Comparison of ENCODE assay signal across 9 cellular contexts in the genomic region with DNA sequence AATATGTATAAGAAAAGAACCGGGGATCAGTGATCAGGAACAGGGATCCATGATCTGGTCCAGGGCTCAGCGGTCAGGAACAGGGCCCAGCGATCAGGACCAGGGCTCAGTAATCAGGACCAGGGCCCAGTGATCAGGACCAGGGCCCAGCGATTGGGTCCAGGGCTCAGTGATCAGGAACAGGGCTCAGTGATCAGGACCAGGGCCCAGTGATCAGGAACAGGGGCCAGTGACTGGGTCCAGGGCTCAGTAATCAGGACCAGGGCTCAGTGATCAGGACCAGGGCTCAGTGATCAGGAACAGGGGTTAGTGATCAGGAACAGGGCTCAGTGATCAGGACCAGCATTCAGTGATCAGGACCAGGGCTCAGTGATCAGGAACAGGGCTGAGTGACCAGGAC. TPM values are rescaled to one million over a fixed set of nuclear protein-coding genes. Genes with fewer than 3 reads are reported as not detected.
DNase-seq lines count a peak whose midpoint lies in the region; ATAC-seq, FAIRE-seq and TF ChIP-seq lines count a peak whose summit lies in the region.
"Had no signal": no experiment of that assay in that cellular context is flagged by ENCODE, and none has a peak within 500 bp of the region (broad histone marks: within the 10 kb centered on the region; RNA-seq: fewer than 3 reads in every experiment).

No MANE protein-coding gene starts in this region.

- no peak for FAIRE-seq in kidney (lab: Jason Lieb, UNC)

- H3K4me1 Mint-ChIP-seq in activated naive CD8-positive, alpha-beta T cell treated with anti-CD3 and anti-CD28 coated beads, Interleukin-2, amount 10 ng/mL, durations not matched to agents 7 days and 5 days = peaks cover 2% of the 10 kb centered on the region
- H3K4me1 Mint-ChIP-seq in stimulated activated naive CD8-positive, alpha-beta T cell treated with anti-CD3 and anti-CD28 coated beads, Interleukin-15, amount 100 ng/mL, for 72 hours = peaks cover 6% of the 10 kb centered on the region

- ATAC-seq in Right ventricle myocardium superior (ENCODE audit: poor library complexity) = peak; percentile 41
- ATAC-seq in activated naive CD8-positive, alpha-beta T cell treated with anti-CD3 and anti-CD28 coated beads, Interleukin-2, amount 10 ng/mL, durations not matched to agents 7 days and 5 days (ENCODE audit: low read depth) = no peak
- ATAC-seq in aorta (ENCODE audit: low FRiP score) = peak; percentile 85
- no peak for ATAC-seq in GM21447 (IDR thresholded peaks at IDR 0.05; ENCODE audit: unreplicated experiment)
- no peak for ATAC-seq in stimulated activated naive CD8-positive, alpha-beta T cell treated with anti-CD3 and anti-CD28 coated beads, Interleukin-15, amount 100 ng/mL, for 72 hours
- ATAC-seq in GM18517 (IDR thresholded peaks at IDR 0.05; ENCODE audit: unreplicated experiment) = no peak

- H3K27ac ChIP-seq in right atrium auricular region = no peak overlapping the region
- H3K27ac ChIP-seq in kidney (ENCODE audit: low read depth in 2 of 2, low read length in 2 of 2) = no peak overlapping the region
- H3K27ac ChIP-seq in aorta (ENCODE audit: low read depth in 1 of 2, low read length in 2 of 2) = no peak overlapping the region

- no peak overlapping the region for H3K4me3 Mint-ChIP-seq in activated naive CD8-positive, alpha-beta T cell treated with anti-CD3 and anti-CD28 coated beads, Interleukin-2, amount 10 ng/mL, durations not matched to agents 7 days and 5 days
- no peak overlapping the region for H3K4me3 Mint-ChIP-seq in stimulated activated naive CD8-positive, alpha-beta T cell treated with anti-CD3 and anti-CD28 coated beads, Interleukin-15, amount 100 ng/mL, for 72 hours

- POLR2A ChIA-PET in activated naive CD8-positive, alpha-beta T cell treated with anti-CD3 and anti-CD28 coated beads, Interleukin-2, amount 10 ng/mL, durations not matched to agents 7 days and 5 days (lab: Charles Lee) = no interaction called here

- no peaks in the 10 kb centered on the region for H3K27me3 ChIP-seq in right atrium auricular region
- no peaks in the 10 kb centered on the region for H3K27me3 ChIP-seq in aorta (ENCODE audit: control insufficient read depth in 1 of 2, insufficient read depth in 2 of 2, low read length in 1 of 2)

- H3K27ac Mint-ChIP-seq in activated naive CD8-positive, alpha-beta T cell treated with anti-CD3 and anti-CD28 coated beads, Interleukin-2, amount 10 ng/mL, durations not matched to agents 7 days and 5 days = peak overlapping the region; percentile 0
- H3K27ac Mint-ChIP-seq in stimulated activated naive CD8-positive, alpha-beta T cell treated with anti-CD3 and anti-CD28 coated beads, Interleukin-15, amount 100 ng/mL, for 72 hours = peak overlapping the region in 1 of 2 donors; percentile 65

- no peaks in the 10 kb centered on the region for H3K36me3 Mint-ChIP-seq in activated naive CD8-positive, alpha-beta T cell treated with anti-CD3 and anti-CD28 coated beads, Interleukin-2, amount 10 ng/mL, durations not matched to agents 7 days and 5 days

- WGBS in aorta, 2 donors = 80 to 84% methylated on average over 4 of the region's 4 CpGs

- no peak for TF ChIP-seq CTCF in right atrium auricular region (IDR thresholded peaks at IDR 0.05)
- TF ChIP-seq CTCF in kidney (IDR thresholded peaks at IDR 0.05; ENCODE audit: borderline replicate concordance, extremely low read depth, insufficient read depth) = no peak

- H3K9me3 Mint-ChIP-seq in activated naive CD8-positive, alpha-beta T cell treated with anti-CD3 and anti-CD28 coated beads, Interleukin-2, amount 10 ng/mL, durations not matched to agents 7 days and 5 days = no peaks in the 10 kb centered on the region
- H3K9me3 Mint-ChIP-seq in stimulated activated naive CD8-positive, alpha-beta T cell treated with anti-CD3 and anti-CD28 coated beads, Interleukin-15, amount 100 ng/mL, for 72 hours = no peaks in the 10 kb centered on the region

- H3K36me3 ChIP-seq in right atrium auricular region (no peaks in the 10 kb centered on the region), kidney (ENCODE audit: control insufficient read depth in 1 of 2, insufficient read depth in 2 of 2, low read length in 2 of 2) (no peaks in the 10 kb centered on the region), aorta (ENCODE audit: control insufficient read depth in 1 of 2, insufficient read depth in 2 of 2, low read length in 1 of 2) (no peaks in the 10 kb centered on the region)

- H3K4me1 ChIP-seq in right atrium auricular region = no peaks in the 10 kb centered on the region
- H3K4me1 ChIP-seq in kidney (ENCODE audit: control insufficient read depth in 1 of 2, insufficient read depth in 1 of 2, low read depth in 1 of 2, low read length in 2 of 2) = no peaks in the 10 kb centered on the region
- H3K4me1 ChIP-seq in aorta (ENCODE audit: control insufficient read depth in 1 of 2, insufficient read depth in 2 of 2, low read length in 2 of 2) = no peaks in the 10 kb centered on the region

- no peaks in the 10 kb centered on the region for H3K27me3 Mint-ChIP-seq in activated naive CD8-positive, alpha-beta T cell treated with anti-CD3 and anti-CD28 coated beads, Interleukin-2, amount 10 ng/mL, durations not matched to agents 7 days and 5 days
- no peaks in the 10 kb centered on the region for H3K27me3 Mint-ChIP-seq in stimulated activated naive CD8-positive, alpha-beta T cell treated with anti-CD3 and anti-CD28 coated beads, Interleukin-15, amount 100 ng/mL, for 72 hours

- H3K9me3 ChIP-seq in right atrium auricular region (no peaks in the 10 kb centered on the region), kidney (ENCODE audit: control insufficient read depth in 1 of 2, low read length in 2 of 2) (peaks cover 0 to 4% of the 10 kb centered on the region in 2 donors), aorta (ENCODE audit: control insufficient read depth, low read length) (peaks cover 4% of the 10 kb centered on the region)

- DNase-seq in Right ventricle myocardium superior = no peak
- no peak for DNase-seq in right atrium auricular region (ENCODE audit: low spot score)
- DNase-seq in activated naive CD8-positive, alpha-beta T cell treated with anti-CD3 and anti-CD28 coated beads, Interleukin-2, amount 10 ng/mL, durations not matched to agents 7 days and 5 days = peak; percentile 20
- peak; percentile 75 for DNase-seq in kidney
- DNase-seq in aorta = peak in 1 of 2 donors; percentile 67
- DNase-seq in stimulated activated naive CD8-positive, alpha-beta T cell treated with anti-CD3 and anti-CD28 coated beads, Interleukin-15, amount 100 ng/mL, for 72 hours = no peak
- DNase-seq: NCI-H524 treated with DMSO at 0.1 percent for 48 hours had no signal

- no peak overlapping the region for H3K9ac ChIP-seq in kidney (ENCODE audit: low read length in 2 of 2)

- intact Hi-C loops in Right ventricle myocardium superior (cut with DNase I) = loop anchor here (10.0 kb wide), 1 partner anchor 122 kb away; no protein-coding TSS in a partner anchor
- intact Hi-C loops in kidney (cut with DNase I) = loop anchor here (10.0 kb wide), 1 partner anchor 122 kb away; no protein-coding TSS in a partner anchor
- intact Hi-C loops in aorta (cut with DNase I) = no loop called here

- H3K4me3 ChIP-seq in right atrium auricular region = no peak overlapping the region
- H3K4me3 ChIP-seq in kidney (ENCODE audit: low read length in 2 of 2) = no peak overlapping the region
- no peak overlapping the region for H3K4me3 ChIP-seq in aorta (ENCODE audit: low read length in 2 of 2)

RNA-seq across cellular contexts. Expression of gene TMEM121, which starts 56.3 kb away (rescaled TPM):
- total RNA-seq in Right ventricle myocardium superior (3.1 TPM), right atrium auricular region (1 to 10 TPM; 3.4 to 5.8 TPM), kidney (3.1 TPM), aorta (1 to 10 TPM; 1.9 to 7.5 TPM)
- total RNA-seq in activated naive CD8-positive, alpha-beta T cell treated with anti-CD3 and anti-CD28 coated beads, Interleukin-2, amount 10 ng/mL, durations not matched to agents 7 days and 5 days = 1 to 10 TPM; 8.1 to 8.8 TPM
- polyA plus RNA-seq in kidney (ENCODE audit: insufficient read depth, low read depth, low replicate concordance) (4.1 TPM), aorta (1 to 10 TPM in 1 of 2 donors, under 1 TPM in 1; 0.75 to 4.2 TPM)

Comparison
In these comparisons a context has a peak if more than half of its experiments do, and no peak if none do; other contexts are left out.
1. ATAC-seq: peak in Right ventricle myocardium superior (single experiment) and aorta (single experiment); none in activated naive CD8-positive, alpha-beta T cell treated with anti-CD3 and anti-CD28 coated beads, Interleukin-2, amount 10 ng/mL, durations not matched to agents 7 days and 5 days (single experiment), GM21447 (single experiment), stimulated activated naive CD8-positive, alpha-beta T cell treated with anti-CD3 and anti-CD28 coated beads, Interleukin-15, amount 100 ng/mL, for 72 hours (single experiment) and GM18517 (single experiment).
2. DNase-seq: peak in activated naive CD8-positive, alpha-beta T cell treated with anti-CD3 and anti-CD28 coated beads, Interleukin-2, amount 10 ng/mL, durations not matched to agents 7 days and 5 days (single experiment) and kidney (single experiment); none in Right ventricle myocardium superior (single experiment), right atrium auricular region (single experiment) and stimulated activated naive CD8-positive, alpha-beta T cell treated with anti-CD3 and anti-CD28 coated beads, Interleukin-15, amount 100 ng/mL, for 72 hours (0 of 2).
3. intact Hi-C loops: an anchor here in Right ventricle myocardium superior (10.0 kb wide) and kidney (10.0 kb wide); none called in aorta.